7 cellular contexts compared by ENCODE assay signal in genomic region chr2:10720983-10721343, GRCh38. TPM values are rescaled to one million over a fixed set of nuclear protein-coding genes. Genes with fewer than 3 reads are reported as not detected.
DNase-seq lines count a peak whose midpoint lies in the region; ATAC-seq, FAIRE-seq and TF ChIP-seq lines count a peak whose summit lies in the region.

No MANE protein-coding gene starts in this region.

- no peaks in the 10 kb centered on the region for H3K79me1 ChIP-seq in H1 (ENCODE audit: low read depth, low read length)

- H3K9ac ChIP-seq in H1 (replicated peaks in 1 of 4; ENCODE audit: extremely low read depth in 1 of 4, low read depth in 3 of 4, low read length in 3 of 4), result no peak overlapping the region
- no peak overlapping the region for H3K9ac ChIP-seq in skeletal muscle satellite cell (ENCODE audit: low read depth, low read length)

- DNase-seq in NCI-H146 (lab: John Stamatoyannopoulos, UW) (peak; percentile 91), H1 (ENCODE audit: low read depth in 1 of 2, low spot score in 2 of 2) (no peak), activated gamma-delta T cell (lab: John Stamatoyannopoulos, UW) (no peak), GF-D8 (lab: John Stamatoyannopoulos, UW) (no peak), adrenal gland (no peak)

- no peak overlapping the region for H2BK12ac ChIP-seq in H1 (ENCODE audit: low read depth, low read length)

- no peak overlapping the region for H2BK5ac ChIP-seq in H1 (ENCODE audit: low read depth, low read length)

- H2AFZ ChIP-seq in H1 (ENCODE audit: low read length), result no peak overlapping the region

- no peak overlapping the region for H3K23ac ChIP-seq in H1 (ENCODE audit: insufficient read length)

- H3K56ac ChIP-seq in H1 (replicated peaks; ENCODE audit: insufficient read length, low read depth, low read length), result no peak overlapping the region

- CTCF ChIA-PET in H1 (lab: Charles Lee; ENCODE audit: partially characterized antibody), result interaction anchor here (1.0 kb wide), 1 partner anchor 13 kb away, joined by 3 read pairs; no protein-coding TSS in a partner anchor

- no peak overlapping the region for H2BK120ac ChIP-seq in H1 (replicated peaks; ENCODE audit: low read depth, low read length)

- H4K91ac ChIP-seq in H1 (replicated peaks; ENCODE audit: insufficient read length, low read length), result no peak overlapping the region

- TF ChIP-seq POLR2A in H1 (IDR thresholded peaks at IDR 0.05; ENCODE audit: control extremely low read depth in 1 of 2, low read depth in 2 of 2, low read length in 2 of 2), result no peak
- no peak for TF ChIP-seq POLR2A in adrenal gland (IDR thresholded peaks at IDR 0.05)

- no peak overlapping the region for H3K18ac ChIP-seq in H1 (ENCODE audit: extremely low read depth, low read length)

- H2BK20ac ChIP-seq in H1 (ENCODE audit: low read length), result no peak overlapping the region

- peak overlapping the region; percentile 91 to 94 for H3K4me2 ChIP-seq in H1 (ENCODE audit: insufficient read depth in 1 of 2, low read depth in 2 of 2, low read length in 2 of 2)
- H3K4me2 ChIP-seq in skeletal muscle satellite cell (ENCODE audit: low read length), result peak overlapping the region; percentile 77

- H3K4me3 ChIP-seq in H1 (ENCODE audit: extremely low read depth in 1 of 4, insufficient read depth in 2 of 4, low read depth in 3 of 4, low read length in 4 of 4), result peak overlapping the region; percentile 55 to 80 (median 60)
- H3K4me3 ChIP-seq in skeletal muscle satellite cell (ENCODE audit: low read length), result no peak overlapping the region
- peak overlapping the region in 1 of 4 donors; percentile 61 for H3K4me3 ChIP-seq in adrenal gland

- no peak overlapping the region for H4K5ac ChIP-seq in H1 (ENCODE audit: insufficient read length, low read depth, low read length)

- H3K36me3 ChIP-seq in H1 (ENCODE audit: control insufficient read depth in 2 of 4, insufficient read depth in 4 of 4, low read length in 3 of 4) (no peaks in the 10 kb centered on the region), skeletal muscle satellite cell (ENCODE audit: insufficient read depth, low read length) (no peaks in the 10 kb centered on the region), adrenal gland (replicated peaks in 1 of 2) (no peaks in the 10 kb centered on the region)

- WGBS in H1 (ENCODE audit: extremely low coverage in 1 of 2, insufficient coverage in 1 of 2, insufficient read length in 1 of 2, insufficient replicate concordance in 2 of 2, low coverage in 1 of 2, low lambda C conversion rate in 2 of 2, missing lambda C conversion rate in 1 of 2), 2 experiments, result 12% methylated on average over 19 of the region's 28 CpGs; no CpG with 5 or more reads in 1 of the 2 experiments
- WGBS in adrenal gland, 4 donors, result 5 to 7% (median 6%) methylated on average over 15 to 28 of the region's 28 CpGs

- ATAC-seq in GM21526 (IDR thresholded peaks at IDR 0.05; ENCODE audit: low FRiP score, unreplicated experiment), result peak; percentile 26

- H4K8ac ChIP-seq in H1 (ENCODE audit: extremely low read depth, insufficient read depth, low read length), result no peak overlapping the region

- H3K4ac ChIP-seq in H1 (replicated peaks; ENCODE audit: insufficient read length, low read depth, low read length), result no peak overlapping the region

- TF ChIP-seq CTCF in H1 (IDR thresholded peaks at IDR 0.05; ENCODE audit: control extremely low read depth in 1 of 3, insufficient read depth in 1 of 3, low read depth in 1 of 3, low read length in 3 of 3) (no peak), adrenal gland (IDR thresholded peaks at IDR 0.05) (no peak)

- no peaks in the 10 kb centered on the region for H3K79me2 ChIP-seq in H1 (ENCODE audit: control insufficient read depth in 1 of 2, insufficient read depth in 2 of 2, low read length in 2 of 2)

- H3K27ac ChIP-seq in H1 (ENCODE audit: low read depth, low read length), result no peak overlapping the region
- H3K27ac ChIP-seq in adrenal gland, result no peak overlapping the region

- POLR2A ChIA-PET in H1 (lab: Charles Lee; ENCODE audit: partially characterized antibody), result no interaction called here

- no peak overlapping the region for H2BK15ac ChIP-seq in H1 (ENCODE audit: low read length)

- H2AK5ac ChIP-seq in H1 (ENCODE audit: low read depth, low read length), result no peak overlapping the region

- H3K4me1 ChIP-seq in H1 (replicated peaks in 1 of 4; ENCODE audit: control insufficient read depth in 3 of 4, insufficient read depth in 4 of 4, low read length in 3 of 4) (peaks cover 0 to 5% (median 3%) of the 10 kb centered on the region in 4 experiments; a peak in 4 of 7 replicates), skeletal muscle satellite cell (ENCODE audit: control insufficient read depth, insufficient read depth, low read length) (peaks cover 20% of the 10 kb centered on the region), adrenal gland (replicated peaks in 1 of 2) (peaks cover 0 to 19% of the 10 kb centered on the region in 2 donors)

- peaks cover 13% of the 10 kb centered on the region; the same call in 1 of the 2 replicates for H3K23me2 ChIP-seq in H1 (ENCODE audit: low read depth, low read length)

- intact Hi-C loops in adrenal gland (cut with DNase I), result no loop called here

- no peak for TF ChIP-seq RAD21 in H1 (IDR thresholded peaks at IDR 0.05 in 1 of 2, conservative IDR thresholded peaks at IDR 0.05 in 1 of 2; ENCODE audit: low read depth in 2 of 2, low read length in 2 of 2)

- H3K14ac ChIP-seq in H1 (ENCODE audit: insufficient read length), result no peak overlapping the region

- H3K9me3 ChIP-seq in H1 (ENCODE audit: insufficient read depth in 2 of 2, low read depth in 1 of 2, low read length in 1 of 2) (no peaks in the 10 kb centered on the region), skeletal muscle satellite cell (replicated peaks; ENCODE audit: low read length) (no peaks in the 10 kb centered on the region), adrenal gland (replicated peaks in 1 of 3) (no peaks in the 10 kb centered on the region)

- no peak for TF ChIP-seq EP300 in H1 (IDR thresholded peaks at IDR 0.05; ENCODE audit: borderline replicate concordance in 1 of 2, low read depth in 2 of 2, low read length in 2 of 2)

- no peak for FAIRE-seq in H1 (lab: Jason Lieb, UNC)

- peaks cover 0 to 4% of the 10 kb centered on the region in 2 experiments for H4K20me1 ChIP-seq in H1 (replicated peaks in 1 of 2; ENCODE audit: control insufficient read depth in 1 of 2, insufficient read depth in 2 of 2, low read length in 2 of 2)

- H3K27me3 ChIP-seq in H1 (replicated peaks in 1 of 4; ENCODE audit: control insufficient read depth in 3 of 4, extremely low read depth in 1 of 4, insufficient read depth in 3 of 4, low read length in 3 of 4) (peaks cover 32 to 44% (median 42%) of the 10 kb centered on the region in 4 experiments), skeletal muscle satellite cell (ENCODE audit: control insufficient read depth, insufficient read depth, low read length) (peaks cover 48% of the 10 kb centered on the region), adrenal gland (peaks cover 33% of the 10 kb centered on the region)

TF ChIP-seq in H1, 55 proteins besides CTCF, POLR2A, EP300 and RAD21:
- TF ChIP-seq SAP30 (IDR thresholded peaks at IDR 0.05; ENCODE audit: insufficient read depth, insufficient replicate concordance, low read length), result no peak
- TF ChIP-seq TCF12 (IDR thresholded peaks at IDR 0.05; ENCODE audit: low read depth, low read length), result peak; percentile 74; the same call in 1 of the 2 replicates
- no peak for TF ChIP-seq ASH2L (IDR thresholded peaks at IDR 0.05; ENCODE audit: low read length)
- peak; percentile 61 for TF ChIP-seq EZH2 (IDR thresholded peaks at IDR 0.05; ENCODE audit: low read depth, low read length, severe bottlenecking)
- TF ChIP-seq SUZ12 (IDR thresholded peaks at IDR 0.05; ENCODE audit: low read length), result 0 out of 2 replicates have a peak, but pooled peaks have one; percentile 32
- no peak for TF ChIP-seq EGR1 (IDR thresholded peaks at IDR 0.05; ENCODE audit: borderline replicate concordance, low read depth, low read length)
TF ChIP-seq in H1: peak in this region for 3.

RNA-seq across cellular contexts. Expression of gene ATP6V1C2, which starts 0.5 kb away (rescaled TPM):
- total RNA-seq in H1 (2021; fragmentation: NEBNext Ultra II Directional; extraction: Animal tissue kit (Norgen Biotek cat#: 25700)), result 0.63 and 0.74 TPM in 2 replicates
- polyA plus RNA-seq in H1 (2011; rRNA removed) (0.29 and 0.36 TPM in 2 replicates), adrenal gland (1 to 10 TPM; 1.8 to 7.7 (median 2.6) TPM)
- 0.41 TPM for polyA plus RNA-seq in H1 (2011; cell fraction: cytosol; rRNA removed)
- 1.5 TPM for polyA plus RNA-seq in H1 (2011; cell fraction: nucleus; rRNA removed)
- polyA plus RNA-seq in H1 (2012, experiment 1 of 2), result 1.7 to 2.8 TPM (median 1.8 TPM) in 4 replicates
- 0.39 TPM for polyA plus RNA-seq in H1 (2012, experiment 2 of 2)
- polyA plus RNA-seq in H1 (2013, experiment 1 of 2), result 0.47 TPM
- 0.74 TPM for polyA plus RNA-seq in H1 (2013, experiment 2 of 2)
- 0.22 and 0.28 TPM in 2 replicates for polyA minus RNA-seq in H1 (2011; rRNA and poly(A)+ RNA removed)
- not detected for polyA minus RNA-seq in H1 (2011; cell fraction: cytosol; rRNA and poly(A)+ RNA removed)
- 0.90 TPM for polyA minus RNA-seq in H1 (2011; cell fraction: nucleus; rRNA and poly(A)+ RNA removed)
- total RNA-seq in skeletal muscle satellite cell (2012; rRNA removed), result not detected in 2 replicates
- 1 to 10 TPM in 1 of 8 donors, under 1 TPM in 6, not detected in 1; 0.14 to 1.4 (median 0.67) TPM for total RNA-seq in adrenal gland

RNA-seq across cellular contexts. Expression of gene NOL10, which starts 31.2 kb away (rescaled TPM):
- 36.9 and 39.5 TPM in 2 replicates for total RNA-seq in H1 (2021; fragmentation: NEBNext Ultra II Directional; extraction: Animal tissue kit (Norgen Biotek cat#: 25700))
- polyA plus RNA-seq in H1 (2011; rRNA removed), result 11.1 and 14.4 TPM in 2 replicates
- polyA plus RNA-seq in H1 (2011; cell fraction: cytosol; rRNA removed), result 15.8 TPM
- polyA plus RNA-seq in H1 (2011; cell fraction: nucleus; rRNA removed), result 9.2 TPM
- 19.0 to 28.9 TPM (median 21.3 TPM) in 4 replicates for polyA plus RNA-seq in H1 (2012, experiment 1 of 2)
- polyA plus RNA-seq in H1 (2012, experiment 2 of 2), result 2.6 TPM
- polyA plus RNA-seq in H1 (2013, experiment 1 of 2), result 24.1 TPM
- polyA plus RNA-seq in H1 (2013, experiment 2 of 2), result 24.6 TPM
- 35.8 and 51.4 TPM in 2 replicates for polyA minus RNA-seq in H1 (2011; rRNA and poly(A)+ RNA removed)
- polyA minus RNA-seq in H1 (2011; cell fraction: cytosol; rRNA and poly(A)+ RNA removed), result 22.0 TPM
- polyA minus RNA-seq in H1 (2011; cell fraction: nucleus; rRNA and poly(A)+ RNA removed), result 28.0 TPM
- 45.9 TPM in 2 replicates for total RNA-seq in skeletal muscle satellite cell (2012; rRNA removed)
- total RNA-seq in adrenal gland, result 10 to 100 TPM; 16.7 to 36.5 (median 25.8) TPM
- polyA plus RNA-seq in adrenal gland, result 10 to 100 TPM; 10.3 to 55.6 (median 13.8) TPM
